In genomic region chr3:54900954-54901591, GRCh38 we compare ENCODE assay signal across 1 cellular context.
TF ChIP-seq lines count a peak whose summit lies in the region.

No MANE protein-coding gene starts in this region.

TF ChIP-seq in HepG2, 621 proteins besides CTCF, POLR2A, EP300 and RAD21 (continued from another document):
- TF ChIP-seq ZNF609 (CRISPR knock-in tag; IDR thresholded peaks at IDR 0.05; ENCODE audit: borderline replicate concordance) = no peak
- TF ChIP-seq JUNB (CRISPR knock-in tag; IDR thresholded peaks at IDR 0.05; ENCODE audit: borderline replicate concordance) = no peak
- TF ChIP-seq DNMT3B (CRISPR knock-in tag; conservative IDR thresholded peaks at IDR 0.05) = no peak
- TF ChIP-seq PRDM15 (CRISPR knock-in tag; IDR thresholded peaks at IDR 0.05) = no peak
- no peak for TF ChIP-seq ZBTB43 (CRISPR knock-in tag; conservative IDR thresholded peaks at IDR 0.05)
